8 cellular contexts compared by ENCODE assay signal in the genomic region with DNA sequence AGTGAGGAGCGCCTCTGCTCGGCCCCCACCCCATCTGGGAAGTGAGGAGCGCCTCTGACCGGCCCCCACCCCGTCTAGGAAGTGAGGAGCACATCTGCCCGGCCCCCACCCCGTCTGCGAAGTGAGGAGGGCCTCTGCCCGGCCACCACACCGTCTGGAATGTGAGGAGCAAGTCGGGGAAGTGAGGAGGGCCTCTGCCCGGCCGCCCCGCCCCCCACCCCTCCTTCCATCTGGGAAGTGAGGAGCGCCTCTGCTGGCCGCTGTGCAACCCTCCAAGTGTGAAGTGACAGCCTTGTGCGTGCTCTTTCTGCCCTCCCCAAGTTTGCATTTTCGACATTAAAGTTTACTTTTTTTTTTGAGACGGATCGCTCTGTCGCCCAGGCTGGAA. TPM values are rescaled to one million over a fixed set of nuclear protein-coding genes. Genes with fewer than 3 reads are reported as not detected.
DNase-seq lines count a peak whose midpoint lies in the region; TF ChIP-seq lines count a peak whose summit lies in the region.

No MANE protein-coding gene starts in this region.

- no peaks in the 10 kb centered on the region for H3K4me1 ChIP-seq in parathyroid adenoma
- H3K4me1 ChIP-seq in Karpas-422 (ENCODE audit: low read length), result peaks cover 23% of the 10 kb centered on the region

- H3K4me1 Mint-ChIP-seq in glutamatergic neuron (ENCODE audit: low read depth, unreplicated experiment), result peaks cover 7% of the 10 kb centered on the region

- H3K9ac ChIP-seq in parathyroid adenoma (no peak overlapping the region), Karpas-422 (ENCODE audit: low read length) (no peak overlapping the region)

- H2AFZ ChIP-seq in parathyroid adenoma, result peak overlapping the region; percentile 17
- H2AFZ ChIP-seq in Karpas-422 (ENCODE audit: low read length), result no peak overlapping the region

- in situ Hi-C loops in ACHN (cut with HindIII; ENCODE audit: low pct_ligation_motif_present, low pct_unique_long_range_greater_than_20kb, low sequenced_read_pairs), result no loop called here

- H4K20me1 ChIP-seq in Karpas-422 (ENCODE audit: insufficient read depth, low read depth, low read length), result no peaks in the 10 kb centered on the region

- no peaks in the 10 kb centered on the region for H3K36me3 Mint-ChIP-seq in glutamatergic neuron (ENCODE audit: unreplicated experiment)

- DNase-seq in activated CD4-positive, alpha-beta T cell treated with anti-CD3 and anti-CD28 coated beads, Interleukin-2, amount 50 U/mL, for 1 hour, result peak; percentile 4
- DNase-seq in glutamatergic neuron (peak; percentile 44), Karpas-422 (no peak), NCI-H1436 treated with DMSO at 0.1 percent for 48 hours (lab: John Stamatoyannopoulos, UW) (no peak), NCI-H748 (lab: John Stamatoyannopoulos, UW; ENCODE audit: unreplicated experiment) (no peak), ACHN (no peak)

- H3K79me2 ChIP-seq in parathyroid adenoma, result peaks cover 1% of the 10 kb centered on the region
- peaks cover 8% of the 10 kb centered on the region; the same call in 1 of the 2 replicates for H3K79me2 ChIP-seq in Karpas-422 (ENCODE audit: low read length)

- no peak overlapping the region for H3K4me3 Mint-ChIP-seq in glutamatergic neuron (ENCODE audit: unreplicated experiment)

- H3K9me3 ChIP-seq in parathyroid adenoma (ENCODE audit: control insufficient read depth, low read length) (no peaks in the 10 kb centered on the region), Karpas-422 (ENCODE audit: low read length) (no peaks in the 10 kb centered on the region)

- H3K27me3 ChIP-seq in parathyroid adenoma (ENCODE audit: control insufficient read depth, insufficient read depth, low read length) (no peaks in the 10 kb centered on the region), Karpas-422 (ENCODE audit: low read length) (no peaks in the 10 kb centered on the region)

- H3K27ac ChIP-seq in parathyroid adenoma (no peak overlapping the region), Karpas-422 (ENCODE audit: low read length) (no peak overlapping the region)

- H3K27ac Mint-ChIP-seq in glutamatergic neuron (ENCODE audit: unreplicated experiment), result no peak overlapping the region

- TF ChIP-seq CTCF in GM12874 (IDR thresholded peaks at IDR 0.05; ENCODE audit: insufficient read depth, low read depth, low read length) (peak; percentile 25; the same call in 1 of the 2 replicates), glutamatergic neuron (IDR thresholded peaks at IDR 0.05; ENCODE audit: partially characterized antibody, unreplicated experiment) (no peak), parathyroid adenoma (IDR thresholded peaks at IDR 0.05) (peak; percentile 13)

- no peak overlapping the region for H3K4me3 ChIP-seq in parathyroid adenoma (ENCODE audit: low read depth, low read length)
- H3K4me3 ChIP-seq in Karpas-422 (ENCODE audit: low read length), result no peak overlapping the region

- peaks cover 9% of the 10 kb centered on the region for H3K27me3 Mint-ChIP-seq in glutamatergic neuron (ENCODE audit: unreplicated experiment)

- H3K4me2 ChIP-seq in parathyroid adenoma (ENCODE audit: low read length) (no peak overlapping the region), Karpas-422 (ENCODE audit: low read depth, low read length, poor library complexity, severe bottlenecking) (no peak overlapping the region)

- H3K9me2 ChIP-seq in Karpas-422 (replicated peaks; ENCODE audit: insufficient read depth, low read length), result no peaks in the 10 kb centered on the region

- H3K36me3 ChIP-seq in parathyroid adenoma (ENCODE audit: control insufficient read depth, insufficient read depth, low read length) (no peaks in the 10 kb centered on the region), Karpas-422 (ENCODE audit: insufficient read depth, low read length) (no peaks in the 10 kb centered on the region)

- peaks cover 11% of the 10 kb centered on the region for H3K9me3 Mint-ChIP-seq in glutamatergic neuron (ENCODE audit: unreplicated experiment)

RNA-seq across cellular contexts. Expression of a gene that starts 5.1 kb away (rescaled TPM):
- total RNA-seq in glutamatergic neuron (ENCODE audit: unreplicated experiment), result 36.7 TPM
- total RNA-seq in Karpas-422 (2014; rRNA removed; shearing (Covaris generic); ENCODE audit: low replicate concordance), result 77.9 and 113 TPM in 2 replicates

Comparison
In these comparisons a context has a peak if more than half of its experiments do, and no peak if none do; other contexts are left out.
1. DNase-seq: peak in activated CD4-positive, alpha-beta T cell treated with anti-CD3 and anti-CD28 coated beads, Interleukin-2, amount 50 U/mL, for 1 hour (single experiment) and glutamatergic neuron (single experiment); none in Karpas-422 (single experiment), NCI-H1436 treated with DMSO at 0.1 percent for 48 hours (single experiment), NCI-H748 (single experiment) and ACHN (single experiment).